In the genomic region with DNA sequence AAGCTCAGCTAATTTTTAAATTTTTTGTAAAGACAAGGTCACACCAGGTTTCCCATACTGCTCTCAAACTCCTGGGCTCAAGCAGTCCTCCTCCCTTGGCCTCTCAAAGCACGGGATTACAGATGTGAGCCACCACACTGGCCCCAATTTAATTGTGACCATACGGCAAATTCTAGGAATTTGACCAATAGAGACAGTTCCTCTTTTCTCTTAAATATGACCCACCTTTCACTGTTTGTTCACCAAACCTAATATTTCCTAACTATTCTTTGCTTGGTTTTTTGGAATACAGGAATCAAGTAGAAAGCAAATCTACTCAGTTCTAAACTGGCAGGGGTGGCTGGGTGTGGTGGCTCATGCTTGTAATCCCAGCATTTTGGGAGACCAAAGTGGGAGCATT, we compare ENCODE assay signal across 10 cellular contexts.
"Had no signal": no experiment of that assay in that cellular context is flagged by ENCODE, and none has a peak within 500 bp of the region (broad histone marks: within the 10 kb centered on the region; RNA-seq: fewer than 3 reads in every experiment).

No MANE protein-coding gene starts in this region.

- H3K4me3 ChIP-seq: HAP-1 had no signal

- H3K4me2 ChIP-seq: KMS-11 had no signal

- H3K9me3 ChIP-seq: HAP-1 had no signal

- H3K9ac ChIP-seq: KMS-11 had no signal

- DNase-seq: GOT3, H7, HFFc6, IMR-90, Karpas-422, KBM-7 had no signal

- H3K27ac ChIP-seq: HL-60, KMS-11 had no signal

- H3K36me3 ChIP-seq: HAP-1 had no signal

- ATAC-seq: HCT116 had no signal

- H3K4me1 ChIP-seq: HAP-1 had no signal
